ENCODE assay signal across 36 cellular contexts in genomic region chr5:91884036-91884435, GRCh38.
"Had no signal": no experiment of that assay in that cellular context is flagged by ENCODE, and none has a peak within 500 bp of the region (broad histone marks: within the 10 kb centered on the region; RNA-seq: fewer than 3 reads in every experiment).

No MANE protein-coding gene starts in this region.

- H3K9me3 ChIP-seq: adrenal gland, body of pancreas, breast epithelium had no signal

- H3K27ac ChIP-seq: adrenal gland, body of pancreas, brain microvascular endothelial cell, breast epithelium, WERI-Rb-1 had no signal

- H3K27me3 ChIP-seq: adrenal gland, body of pancreas, brain microvascular endothelial cell, breast epithelium had no signal

- H3K4me3 ChIP-seq: adrenal gland, body of pancreas, breast epithelium had no signal

- FAIRE-seq: astrocyte had no signal

- ATAC-seq: activated CD4-positive, alpha-beta T cell treated with anti-CD3 and anti-CD28 coated beads for 36 hours; activated CD4-positive, CD25-positive, alpha-beta regulatory T cell treated with anti-CD3 and anti-CD28 coated beads, Interleukin-2, amount 50 U/mL, for 24 hours; activated CD8-positive, alpha-beta T cell treated with anti-CD3 and anti-CD28 coated beads, Interleukin-2, amount 10 ng/mL, durations not matched to agents 7 days and 5 days; activated naive CD4-positive, alpha-beta T cell treated with anti-CD3 and anti-CD28 coated beads, Interleukin-2, amount 50 U/mL, for 72 hours; activated T-cell treated with anti-CD3 and anti-CD28 coated beads, Interleukin-2, amount 50 U/mL, for 4 hours; activated T-cell treated with anti-CD3 and anti-CD28 coated beads, Interleukin-2, amount 50 U/mL, for 72 hours; activated T-helper 17 cell treated with anti-CD3 and anti-CD28 coated beads, Interleukin-2, amount 50 U/mL, for 72 hours; body of pancreas; WTC11 had no signal

- H3K36me3 ChIP-seq: adrenal gland, brain microvascular endothelial cell, breast epithelium, WERI-Rb-1 had no signal

- DNase-seq: activated CD4-positive, alpha-beta memory T cell treated with anti-CD3 and anti-CD28 coated beads, Interleukin-2, amount 10 ng/mL, durations not matched to agents 7 days and 5 days; activated CD4-positive, alpha-beta T cell treated with anti-CD3 and anti-CD28 coated beads for 1 hour; activated CD4-positive, alpha-beta T cell treated with anti-CD3 and anti-CD28 coated beads for 36 hours; activated CD4-positive, alpha-beta T cell treated with anti-CD3 and anti-CD28 coated beads for 48 hours; activated CD4-positive, alpha-beta T cell treated with anti-CD3 and anti-CD28 coated beads, Interleukin-2, amount 10 ng/mL, durations not matched to agents 7 days and 5 days; activated CD4-positive, alpha-beta T cell treated with anti-CD3 and anti-CD28 coated beads, Interleukin-2, amount 50 U/mL, for 48 hours; activated CD4-positive, CD25-positive, alpha-beta regulatory T cell; activated CD8-positive, alpha-beta memory T cell treated with anti-CD3 and anti-CD28 coated beads for 24 hours; activated CD8-positive, alpha-beta memory T cell treated with anti-CD3 and anti-CD28 coated beads, Interleukin-2, amount 50 U/mL, for 4 hours; activated CD8-positive, alpha-beta T cell treated with anti-CD3 and anti-CD28 coated beads, Interleukin-2, amount 10 ng/mL, durations not matched to agents 7 days and 5 days; activated effector memory CD4-positive, alpha-beta T cell treated with anti-CD3 and anti-CD28 coated beads, Interleukin-2, amount 50 U/mL, for 16 hours; activated gamma-delta T cell treated with Interleukin-2 at 50 U/mL for 16 hours; activated naive CD4-positive, alpha-beta T cell; activated naive CD4-positive, alpha-beta T cell treated with anti-CD3 and anti-CD28 coated beads for 36 hours; activated naive CD4-positive, alpha-beta T cell treated with anti-CD3 and anti-CD28 coated beads, Interleukin-2, amount 50 U/mL, for 16 hours; activated naive CD8-positive, alpha-beta T cell treated with anti-CD3 and anti-CD28 coated beads for 36 hours; activated T-cell treated with anti-CD3 and anti-CD28 coated beads for 4 hours; activated T-cell treated with anti-CD3 and anti-CD28 coated beads, Interleukin-2, amount 50 U/mL, for 1 hour; activated T-cell treated with anti-CD3 and anti-CD28 coated beads, Interleukin-2, amount 50 U/mL, for 4 hours; activated T-cell treated with anti-CD3 and anti-CD28 coated beads, Interleukin-2, amount 50 U/mL, for 72 hours; adrenal gland; amniotic stem cell; aorta; body of pancreas; brain microvascular endothelial cell; central memory CD4-positive, alpha-beta T cell; T-helper 1 cell; T-helper 2 cell; T-helper 9 cell; WERI-Rb-1 had no signal

- H3K4me1 ChIP-seq: adrenal gland, body of pancreas, breast epithelium had no signal
